16 cellular contexts compared by ENCODE assay signal in genomic region chr1:244286341-244286740, GRCh38.
"Had no signal": no experiment of that assay in that cellular context is flagged by ENCODE, and none has a peak within 500 bp of the region (broad histone marks: within the 10 kb centered on the region; RNA-seq: fewer than 3 reads in every experiment).

No MANE protein-coding gene starts in this region.

- H3K27ac Mint-ChIP-seq: dendritic cell treated with granulocyte-macrophage colony-stimulating factor and Interleukin-4, amounts not matched to agents 40 ng/mL and 50 ng/mL, for 4 days; immature natural killer cell; mesothelial cell of epicardium had no signal

- ATAC-seq: foreskin keratinocyte, gastroesophageal sphincter, heart left ventricle, left cardiac atrium, left lung, left ventricle myocardium superior, lower lobe of right lung, mucosa of descending colon had no signal

- H3K4me3 Mint-ChIP-seq: dendritic cell treated with granulocyte-macrophage colony-stimulating factor and Interleukin-4, amounts not matched to agents 40 ng/mL and 50 ng/mL, for 4 days; immature natural killer cell; mesothelial cell of epicardium had no signal

- H3K27me3 Mint-ChIP-seq: dendritic cell treated with granulocyte-macrophage colony-stimulating factor and Interleukin-4, amounts not matched to agents 40 ng/mL and 50 ng/mL, for 4 days had no signal

- H3K36me3 Mint-ChIP-seq: mesothelial cell of epicardium had no signal

- DNase-seq: colonic mucosa; cortex of kidney; effector memory CD4-positive, alpha-beta T cell; foreskin keratinocyte; heart left ventricle; hypothalamus; immature natural killer cell; left cardiac atrium; left lung; left ventricle myocardium superior; lower lobe of right lung; mesenchymal stem cell; mucosa of descending colon had no signal
